In the genomic region with DNA sequence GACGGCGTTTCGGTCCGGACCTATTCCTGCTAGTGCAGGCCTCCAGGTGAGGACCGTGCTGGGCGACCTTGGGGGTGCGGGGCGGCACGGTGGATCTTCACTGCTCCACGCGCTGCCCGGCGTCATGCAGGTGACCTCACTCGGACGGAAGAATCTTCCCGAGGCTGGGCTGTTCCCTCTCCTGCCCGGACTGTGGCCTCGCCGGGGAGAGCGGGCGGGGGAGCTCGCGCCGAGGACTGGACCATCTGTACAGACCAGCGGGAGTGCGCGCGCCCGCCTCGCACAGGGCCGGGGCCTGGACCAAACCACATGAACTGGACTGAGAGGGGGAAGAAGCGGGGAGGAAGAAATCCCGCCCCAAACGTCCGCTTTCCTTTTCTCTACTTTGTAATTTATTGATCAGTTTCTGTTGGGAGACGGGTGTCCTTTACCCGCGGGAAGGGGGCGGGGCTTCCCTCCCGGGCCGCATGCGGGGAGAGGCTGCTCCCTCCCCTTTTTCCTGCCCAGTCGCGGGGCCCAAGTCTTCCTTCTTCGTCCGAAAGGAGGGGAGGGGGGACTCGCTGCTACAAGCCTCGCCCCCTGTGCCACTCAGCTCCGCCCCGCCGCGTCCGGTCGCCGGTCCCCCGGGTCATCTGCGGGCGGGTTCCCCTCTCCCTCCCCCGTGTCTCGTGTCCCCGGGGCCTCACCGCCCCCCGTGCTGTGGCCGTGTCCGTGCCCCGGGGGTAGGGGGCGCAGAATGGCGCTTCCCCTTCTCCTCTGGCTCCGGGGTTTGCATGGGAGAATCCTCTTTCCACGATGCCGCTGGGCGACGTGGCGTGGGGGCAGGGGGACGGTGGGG, we compare ENCODE assay signal across 8 cellular contexts. TPM values are rescaled to one million over a fixed set of nuclear protein-coding genes. Genes with fewer than 3 reads are reported as not detected.
DNase-seq lines count a peak whose midpoint lies in the region; ATAC-seq and TF ChIP-seq lines count a peak whose summit lies in the region.

No MANE protein-coding gene starts in this region.

- no peaks in the 10 kb centered on the region for H3K79me2 ChIP-seq in Loucy (ENCODE audit: insufficient read depth, low read length)
- H3K79me2 ChIP-seq in neural progenitor cell (ENCODE audit: low read depth) = no peaks in the 10 kb centered on the region

- H3K4me3 ChIP-seq in Loucy (ENCODE audit: low read length, poor library complexity, severe bottlenecking) (peak overlapping the region; percentile 84), neural progenitor cell (peak overlapping the region; percentile 67)

- H3K27me3 ChIP-seq in Loucy (ENCODE audit: insufficient read depth, low read length, poor library complexity, severe bottlenecking) (no peaks in the 10 kb centered on the region), neural progenitor cell (peaks cover 37% of the 10 kb centered on the region)

- ATAC-seq in activated naive CD8-positive, alpha-beta T cell treated with anti-CD3 and anti-CD28 coated beads, Interleukin-2, amount 50 U/mL, for 24 hours = peak; percentile 13
- ATAC-seq in HG03521 (IDR thresholded peaks at IDR 0.05; ENCODE audit: unreplicated experiment) = no peak

- H3K9me3 Mint-ChIP-seq in activated naive CD8-positive, alpha-beta T cell treated with anti-CD3 and anti-CD28 coated beads, Interleukin-2, amount 50 U/mL, for 24 hours = no peaks in the 10 kb centered on the region
- H3K9me3 Mint-ChIP-seq in glutamatergic neuron (ENCODE audit: unreplicated experiment) = peaks cover 26% of the 10 kb centered on the region
- no peaks in the 10 kb centered on the region for H3K9me3 Mint-ChIP-seq in neural progenitor cell

- peaks cover 82% of the 10 kb centered on the region for H3K27me3 Mint-ChIP-seq in activated naive CD8-positive, alpha-beta T cell treated with anti-CD3 and anti-CD28 coated beads, Interleukin-2, amount 50 U/mL, for 24 hours
- H3K27me3 Mint-ChIP-seq in glutamatergic neuron (ENCODE audit: unreplicated experiment) (peaks cover 25% of the 10 kb centered on the region), neural progenitor cell (ENCODE audit: insufficient read depth, low read depth) (peaks cover 10% of the 10 kb centered on the region)

- DNase-seq in Daoy (ENCODE audit: low read depth) (peak; percentile 86), RKO (ENCODE audit: low spot score) (peak; percentile 91), glutamatergic neuron (peak; percentile 94), neural progenitor cell (ENCODE audit: low spot score) (peak; percentile 94), NK-92 (lab: John Stamatoyannopoulos, UW; ENCODE audit: unreplicated experiment) (no peak)
- peak; percentile 58 for DNase-seq in activated naive CD8-positive, alpha-beta T cell treated with anti-CD3 and anti-CD28 coated beads, Interleukin-2, amount 50 U/mL, for 24 hours

- H3K9me3 ChIP-seq in Loucy (ENCODE audit: insufficient read depth, low read depth, low read length) = no peaks in the 10 kb centered on the region
- no peaks in the 10 kb centered on the region for H3K9me3 ChIP-seq in neural progenitor cell (ENCODE audit: low read depth)

- no peaks in the 10 kb centered on the region for H4K20me1 ChIP-seq in Loucy (ENCODE audit: insufficient read depth, low read length, poor library complexity, severe bottlenecking)
- peaks cover 6% of the 10 kb centered on the region for H4K20me1 ChIP-seq in neural progenitor cell (ENCODE audit: low read depth)

- TF ChIP-seq CTCF in Loucy (conservative IDR thresholded peaks at IDR 0.05; ENCODE audit: low read length) (no peak), glutamatergic neuron (IDR thresholded peaks at IDR 0.05; ENCODE audit: partially characterized antibody, unreplicated experiment) (no peak), neural progenitor cell (IDR thresholded peaks at IDR 0.05) (no peak)

- H3K27ac ChIP-seq in neural progenitor cell = peak overlapping the region; percentile 84

- H3K9ac ChIP-seq in Loucy (ENCODE audit: low read depth, low read length, poor library complexity, severe bottlenecking) = peak overlapping the region; percentile 83
- no peak overlapping the region for H3K9ac ChIP-seq in neural progenitor cell

- no peak overlapping the region for H3K27ac Mint-ChIP-seq in activated naive CD8-positive, alpha-beta T cell treated with anti-CD3 and anti-CD28 coated beads, Interleukin-2, amount 50 U/mL, for 24 hours
- H3K27ac Mint-ChIP-seq in glutamatergic neuron (ENCODE audit: unreplicated experiment) = peak overlapping the region; percentile 89
- peak overlapping the region; percentile 97 for H3K27ac Mint-ChIP-seq in neural progenitor cell

- H3K4me1 Mint-ChIP-seq in activated naive CD8-positive, alpha-beta T cell treated with anti-CD3 and anti-CD28 coated beads, Interleukin-2, amount 50 U/mL, for 24 hours = peaks cover 32% of the 10 kb centered on the region
- H3K4me1 Mint-ChIP-seq in glutamatergic neuron (ENCODE audit: low read depth, unreplicated experiment) (peaks cover 14% of the 10 kb centered on the region), neural progenitor cell (peaks cover 38% of the 10 kb centered on the region)

- no peaks in the 10 kb centered on the region for H3K9me2 ChIP-seq in Loucy (replicated peaks; ENCODE audit: low read depth, low read length)

- H3K36me3 ChIP-seq in Loucy (ENCODE audit: insufficient read depth, low read length) (no peaks in the 10 kb centered on the region), neural progenitor cell (no peaks in the 10 kb centered on the region)

- peak overlapping the region; percentile 75 for H3K4me3 Mint-ChIP-seq in activated naive CD8-positive, alpha-beta T cell treated with anti-CD3 and anti-CD28 coated beads, Interleukin-2, amount 50 U/mL, for 24 hours
- H3K4me3 Mint-ChIP-seq in glutamatergic neuron (ENCODE audit: unreplicated experiment) = peak overlapping the region; percentile 96
- peak overlapping the region; percentile 96 for H3K4me3 Mint-ChIP-seq in neural progenitor cell

- H3F3A ChIP-seq in Loucy (ENCODE audit: low read depth) (no peaks in the 10 kb centered on the region), neural progenitor cell (ENCODE audit: low read depth) (peaks cover 58% of the 10 kb centered on the region)

- H3K36me3 Mint-ChIP-seq in activated naive CD8-positive, alpha-beta T cell treated with anti-CD3 and anti-CD28 coated beads, Interleukin-2, amount 50 U/mL, for 24 hours (ENCODE audit: low read depth) = no peaks in the 10 kb centered on the region
- H3K36me3 Mint-ChIP-seq in glutamatergic neuron (ENCODE audit: unreplicated experiment) = peaks cover 10% of the 10 kb centered on the region
- peaks cover 6% of the 10 kb centered on the region for H3K36me3 Mint-ChIP-seq in neural progenitor cell

- H2AFZ ChIP-seq in Loucy (ENCODE audit: low read length) = peak overlapping the region; percentile 92
- H2AFZ ChIP-seq in neural progenitor cell (replicated peaks) = peak overlapping the region; percentile 93

- H3K4me2 ChIP-seq in Loucy (ENCODE audit: low read depth, low read length, poor library complexity, severe bottlenecking) (peak overlapping the region; percentile 90), neural progenitor cell (peak overlapping the region; percentile 92)

- H3K4me1 ChIP-seq in Loucy (ENCODE audit: insufficient read depth, low read length, poor library complexity, severe bottlenecking) (peaks cover 17% of the 10 kb centered on the region), neural progenitor cell (peaks cover 18% of the 10 kb centered on the region)

RNA-seq across cellular contexts. Expression of a gene that starts 4.9 kb away (rescaled TPM):
- total RNA-seq in Daoy (2014; rRNA removed; shearing (Covaris generic)) = not detected in 2 replicates
- total RNA-seq in glutamatergic neuron (ENCODE audit: unreplicated experiment) = 26.6 TPM
- total RNA-seq in neural progenitor cell (ENCODE audit: low replicate concordance) = 0.31 TPM in 1 of 2 replicates, not detected in the other

RNA-seq across cellular contexts. Expression of a gene that starts 7.3 kb away (rescaled TPM):
- total RNA-seq in Daoy (2014; rRNA removed; shearing (Covaris generic)) = 2.1 and 31.7 TPM in 2 replicates
- total RNA-seq in glutamatergic neuron (ENCODE audit: unreplicated experiment) (54.1 TPM), neural progenitor cell (ENCODE audit: low replicate concordance) (3.1 and 11.2 TPM in 2 replicates)

RNA-seq across cellular contexts. Expression of a gene that starts 31.0 kb away (rescaled TPM):
- 5.4 and 10.4 TPM in 2 replicates for total RNA-seq in Daoy (2014; rRNA removed; shearing (Covaris generic))
- total RNA-seq in glutamatergic neuron (ENCODE audit: unreplicated experiment) (104 TPM), neural progenitor cell (ENCODE audit: low replicate concordance) (1.8 and 12.0 TPM in 2 replicates)

RNA-seq across cellular contexts. Expression of a gene that starts 31.4 kb away (rescaled TPM):
- 2.3 and 2.6 TPM in 2 replicates for total RNA-seq in Daoy (2014; rRNA removed; shearing (Covaris generic))
- 3.2 TPM for total RNA-seq in glutamatergic neuron (ENCODE audit: unreplicated experiment)
- total RNA-seq in neural progenitor cell (ENCODE audit: low replicate concordance) = 1.7 TPM in 1 of 2 replicates, not detected in the other

RNA-seq across cellular contexts. Expression of a gene that starts 36.2 kb away (rescaled TPM):
- 6.7 and 7.2 TPM in 2 replicates for total RNA-seq in Daoy (2014; rRNA removed; shearing (Covaris generic))
- total RNA-seq in glutamatergic neuron (ENCODE audit: unreplicated experiment) = 32.6 TPM
- 9.2 and 9.7 TPM in 2 replicates for total RNA-seq in neural progenitor cell (ENCODE audit: low replicate concordance)

Comparison
In these comparisons a context has a peak if more than half of its experiments do, and no peak if none do; other contexts are left out.
1. RNA of a gene that starts 4.9 kb away (total RNA-seq): 26.6 TPM in glutamatergic neuron (single experiment); not detected in Daoy and 0.31 TPM in neural progenitor cell; every median in the first group is over 10 times any median in the second.
2. Peak in every context shown above with its lines, with median percentiles within 50 percentile points of each other: H3K4me3 Mint-ChIP-seq.